ENCODE assay signal across 8 cellular contexts in genomic region chr9:35691325-35691631, GRCh38. TPM values are rescaled to one million over a fixed set of nuclear protein-coding genes. Genes with fewer than 3 reads are reported as not detected.
A peak's percentile ranks its signal among the peaks of the same experiment; 100 is the strongest.
DNase-seq lines count a peak whose midpoint lies in the region; ATAC-seq and TF ChIP-seq lines count a peak whose summit lies in the region.

No MANE protein-coding gene starts in this region.

- H3K4me2 ChIP-seq in Loucy (ENCODE audit: low read depth, low read length, poor library complexity, severe bottlenecking): peak overlapping the region; percentile 63

- peaks cover 53% of the 10 kb centered on the region for H3K4me1 Mint-ChIP-seq in chondrocyte (ENCODE audit: low read depth)

- H3K27ac ChIP-seq in muscle layer of duodenum (ENCODE audit: low read length): peak overlapping the region; percentile 97

- H3K4me1 ChIP-seq in Loucy (ENCODE audit: insufficient read depth, low read length, poor library complexity, severe bottlenecking) (peaks cover 8% of the 10 kb centered on the region), muscle layer of duodenum (ENCODE audit: control insufficient read depth in 1 of 2, insufficient read depth in 2 of 2, low read length in 2 of 2) (peaks cover 0 to 9% of the 10 kb centered on the region in 2 donors)

- no peak for ATAC-seq in GM21367 (IDR thresholded peaks at IDR 0.05; ENCODE audit: unreplicated experiment)

- no peaks in the 10 kb centered on the region for H3K27me3 Mint-ChIP-seq in chondrocyte (ENCODE audit: low read depth)

- H3K9me3 Mint-ChIP-seq in chondrocyte (ENCODE audit: low read depth): no peaks in the 10 kb centered on the region

- H2AFZ ChIP-seq in Loucy (ENCODE audit: low read length): peak overlapping the region; percentile 98

- H3K9me2 ChIP-seq in Loucy (replicated peaks; ENCODE audit: low read depth, low read length): no peaks in the 10 kb centered on the region

- peak overlapping the region; percentile 91 for H3K9ac ChIP-seq in Loucy (ENCODE audit: low read depth, low read length, poor library complexity, severe bottlenecking)

- H3K36me3 ChIP-seq in Loucy (ENCODE audit: insufficient read depth, low read length): peaks cover 5% of the 10 kb centered on the region; the same call in 1 of the 2 replicates
- peaks cover 4 to 18% of the 10 kb centered on the region in 2 donors for H3K36me3 ChIP-seq in muscle layer of duodenum (ENCODE audit: control insufficient read depth in 1 of 2, insufficient read depth in 2 of 2, low read length in 2 of 2)

- H3K27me3 ChIP-seq in Loucy (ENCODE audit: insufficient read depth, low read length, poor library complexity, severe bottlenecking) (no peaks in the 10 kb centered on the region), muscle layer of duodenum (ENCODE audit: low read depth, low read length) (no peaks in the 10 kb centered on the region)

- DNase-seq in AG09309 (ENCODE audit: low read depth) (no peak), chondrocyte (ENCODE audit: low spot score) (no peak), midbrain (lab: John Stamatoyannopoulos, UW) (no peak), hepatic stellate cell (ENCODE audit: low spot score) (no peak), GM19240 (ENCODE audit: insufficient read length, low spot score) (no peak)

- H3K9me3 ChIP-seq in Loucy (ENCODE audit: insufficient read depth, low read depth, low read length) (no peaks in the 10 kb centered on the region), muscle layer of duodenum (ENCODE audit: control insufficient read depth in 1 of 2, low read length in 2 of 2) (no peaks in the 10 kb centered on the region)

- H3K36me3 Mint-ChIP-seq in chondrocyte (ENCODE audit: low read depth): peaks cover 16% of the 10 kb centered on the region

- H3K4me3 ChIP-seq in AG09309 (ENCODE audit: control insufficient read depth, low read depth, low read length) (peak overlapping the region; percentile 81), Loucy (ENCODE audit: low read length, poor library complexity, severe bottlenecking) (peak overlapping the region; percentile 88), muscle layer of duodenum (ENCODE audit: low read depth in 1 of 2, low read length in 2 of 2) (peak overlapping the region; percentile 65 to 78)

- H3K4me3 Mint-ChIP-seq in chondrocyte (ENCODE audit: unreplicated experiment): peak overlapping the region; percentile 76

- H3K79me2 ChIP-seq in Loucy (ENCODE audit: insufficient read depth, low read length): no peaks in the 10 kb centered on the region

- H4K20me1 ChIP-seq in Loucy (ENCODE audit: insufficient read depth, low read length, poor library complexity, severe bottlenecking): no peaks in the 10 kb centered on the region

- no peaks in the 10 kb centered on the region for H3F3A ChIP-seq in Loucy (ENCODE audit: low read depth)

- H3K27ac Mint-ChIP-seq in chondrocyte (ENCODE audit: unreplicated experiment): peak overlapping the region; percentile 98

- TF ChIP-seq CTCF in AG09309 (IDR thresholded peaks at IDR 0.05; ENCODE audit: control insufficient read depth, insufficient read depth, low read depth, low read length, missing control alignments) (no peak), Loucy (conservative IDR thresholded peaks at IDR 0.05; ENCODE audit: low read length) (no peak), chondrocyte (IDR thresholded peaks at IDR 0.05) (no peak)

RNA-seq across cellular contexts. Expression of gene TPM2, which starts 1.6 kb away (rescaled TPM):
- 498 to 2,023 TPM (median 2,016 TPM) in 3 replicates for total RNA-seq in chondrocyte

RNA-seq across cellular contexts. Expression of gene CA9, which starts 17.6 kb away (rescaled TPM):
- total RNA-seq in chondrocyte: 2.9 to 3.6 TPM in 2 of 3 replicates, not detected in the other

RNA-seq across cellular contexts. Expression of gene ARHGEF39, which starts 26.3 kb away (rescaled TPM):
- 0.79 to 2.3 TPM (median 0.85 TPM) in 3 replicates for total RNA-seq in chondrocyte

RNA-seq across cellular contexts. Expression of gene CCDC107, which starts 33.2 kb away (rescaled TPM):
- 31.1 to 55.2 TPM (median 52.2 TPM) in 3 replicates for total RNA-seq in chondrocyte

RNA-seq across cellular contexts. Expression of gene RMRP, which starts 33.5 kb away (rescaled TPM):
- 11,782 to 13,339 TPM (median 12,386 TPM) in 3 replicates for total RNA-seq in chondrocyte
